Comparison of ENCODE assay signal across 2 cellular contexts in genomic region chr17:40952675-40953074, GRCh38.
TF ChIP-seq lines count a peak whose summit lies in the region.

No MANE protein-coding gene starts in this region.

TF ChIP-seq in A549, 52 proteins besides CTCF, POLR2A, EP300 and RAD21 (continued from another document):
- TF ChIP-seq RARB (CRISPR knock-in tag; IDR thresholded peaks at IDR 0.05) (no peak), CBX2 (IDR thresholded peaks at IDR 0.05; ENCODE audit: borderline replicate concordance, low read depth) (no peak), EHF (CRISPR knock-in tag; IDR thresholded peaks at IDR 0.05) (no peak), GATA3 (IDR thresholded peaks at IDR 0.05; ENCODE audit: borderline replicate concordance) (no peak), BCL3 (IDR thresholded peaks at IDR 0.05) (no peak), HOXB13 (CRISPR knock-in tag; IDR thresholded peaks at IDR 0.05; ENCODE audit: low read depth) (no peak)
TF ChIP-seq in A549: peak in this region for 0.

TF ChIP-seq in HCT116, 20 proteins besides CTCF, POLR2A, EP300 and RAD21 (continued from another document):
- TF ChIP-seq ELF1 (IDR thresholded peaks at IDR 0.05; ENCODE audit: borderline replicate concordance, low read depth), result no peak
- no peak for TF ChIP-seq YY1 (IDR thresholded peaks at IDR 0.05; ENCODE audit: extremely low read depth, insufficient replicate concordance, low read depth, low read length)
- TF ChIP-seq EGR1 (IDR thresholded peaks at IDR 0.05; ENCODE audit: low read depth), result no peak
- TF ChIP-seq REST (IDR thresholded peaks at IDR 0.05; ENCODE audit: low read depth), result no peak
- TF ChIP-seq CBX3 (IDR thresholded peaks at IDR 0.05; ENCODE audit: low read depth), result no peak
- TF ChIP-seq CEBPB (IDR thresholded peaks at IDR 0.05; ENCODE audit: low read depth), result peak; percentile 79
- TF ChIP-seq JUND (IDR thresholded peaks at IDR 0.05), result peak; percentile 43; the same call in 1 of the 2 replicates
- TF ChIP-seq SRF (IDR thresholded peaks at IDR 0.05; ENCODE audit: low read depth), result no peak
- peak; percentile 67; the same call in 1 of the 2 replicates for TF ChIP-seq ATF3 (IDR thresholded peaks at IDR 0.05)
- no peak for TF ChIP-seq SIN3A (IDR thresholded peaks at IDR 0.05; ENCODE audit: low read depth)
- no peak for TF ChIP-seq TCF7L2 (IDR thresholded peaks at IDR 0.05; ENCODE audit: borderline replicate concordance, extremely low read depth, insufficient read depth, insufficient read length)
- no peak for TF ChIP-seq ZBTB33 (IDR thresholded peaks at IDR 0.05; ENCODE audit: extremely low read depth, insufficient replicate concordance, low read length)
- TF ChIP-seq ZFX (IDR thresholded peaks at IDR 0.05), result no peak
- TF ChIP-seq POLR2AphosphoS5 (IDR thresholded peaks at IDR 0.05; ENCODE audit: low read depth, low read length), result peak; percentile 7; the same call in 1 of the 2 replicates
- no peak for TF ChIP-seq EZH2phosphoT487 (IDR thresholded peaks at IDR 0.05; ENCODE audit: borderline replicate concordance)
- TF ChIP-seq SP1 (IDR thresholded peaks at IDR 0.05; ENCODE audit: low read depth), result 0 out of 2 replicates have a peak, but pooled peaks have one; percentile 40
- TF ChIP-seq FOSL1 (IDR thresholded peaks at IDR 0.05; ENCODE audit: low read depth), result no peak
- TF ChIP-seq MAX (IDR thresholded peaks at IDR 0.05), result no peak
- no peak for TF ChIP-seq EZH2 (IDR thresholded peaks at IDR 0.05)
